Comparison of ENCODE assay signal across 19 cellular contexts in genomic region chr3:86782860-86783259, GRCh38.
DNase-seq lines count a peak whose midpoint lies in the region; FAIRE-seq and TF ChIP-seq lines count a peak whose summit lies in the region.
"Had no signal": no experiment of that assay in that cellular context is flagged by ENCODE, and none has a peak within 500 bp of the region (broad histone marks: within the 10 kb centered on the region; RNA-seq: fewer than 3 reads in every experiment).

No MANE protein-coding gene starts in this region.

- TF ChIP-seq CTCF in nephron (IDR thresholded peaks at IDR 0.05; ENCODE audit: unreplicated experiment in 3 of 3) (no peak), tibial nerve (IDR thresholded peaks at IDR 0.05) (no peak), D721Med (IDR thresholded peaks at IDR 0.05; ENCODE audit: insufficient read depth, missing control alignments) (no peak)

- peak overlapping the region in 2 of 3 experiments; percentile 0 to 16 for H3K27ac Mint-ChIP-seq in nephron
- H3K27ac Mint-ChIP-seq in CD4-positive, alpha-beta memory T cell: no peak overlapping the region
- H3K27ac Mint-ChIP-seq: B cell, GM23338 had no signal

- no peaks in the 10 kb centered on the region for H3K27me3 Mint-ChIP-seq in nephron (ENCODE audit: low read depth)
- no peaks in the 10 kb centered on the region for H3K27me3 Mint-ChIP-seq in CD4-positive, alpha-beta memory T cell
- H3K27me3 Mint-ChIP-seq: B cell; CD8-positive, alpha-beta memory T cell had no signal

- CTCF ChIA-PET in CD4-positive, alpha-beta memory T cell (lab: Charles Lee; ENCODE audit: partially characterized antibody): no interaction called here

- peaks cover 13% of the 10 kb centered on the region for H3K4me1 Mint-ChIP-seq in nephron
- H3K4me1 Mint-ChIP-seq in CD4-positive, alpha-beta memory T cell: no peaks in the 10 kb centered on the region
- H3K4me1 Mint-ChIP-seq: B cell; CD8-positive, alpha-beta memory T cell; GM23338 had no signal

- no peak overlapping the region for H3K4me3 Mint-ChIP-seq in nephron
- no peak overlapping the region for H3K4me3 Mint-ChIP-seq in CD4-positive, alpha-beta memory T cell
- H3K4me3 Mint-ChIP-seq: B cell; CD8-positive, alpha-beta memory T cell; GM23338 had no signal

- no peak for TF ChIP-seq EP300 in tibial nerve (IDR thresholded peaks at IDR 0.05)

- peak; percentile 20 for DNase-seq in NCI-H2171 treated with DMSO at 0.1 percent for 48 hours (lab: John Stamatoyannopoulos, UW)
- no peak for DNase-seq in NCI-H2171 (lab: John Stamatoyannopoulos, UW)
- DNase-seq in SK-N-MC (ENCODE audit: low read depth, low spot score): no peak
- no peak for DNase-seq in tibial nerve (ENCODE audit: low spot score in 2 of 2)
- no peak for DNase-seq in AG20443 (ENCODE audit: low spot score)
- no peak for DNase-seq in CD4-positive, alpha-beta memory T cell
- no peak for DNase-seq in D721Med (ENCODE audit: insufficient read length, low spot score)
- DNase-seq: CD8-positive, alpha-beta memory T cell; COR-L47; HCEC 1CT had no signal

- H3K27me3 ChIP-seq in tibial nerve: no peaks in the 10 kb centered on the region
- H3K27me3 ChIP-seq in CD4-positive, alpha-beta memory T cell (ENCODE audit: insufficient read depth, low read length): no peaks in the 10 kb centered on the region
- H3K27me3 ChIP-seq: BLaER1 treated with 17β-estradiol and CSF1 and Interleukin-3, amounts not matched to agents 10 nM and 100 nM had no signal

- POLR2A ChIA-PET in CD4-positive, alpha-beta memory T cell (lab: Charles Lee; ENCODE audit: partially characterized antibody): no interaction called here

- intact Hi-C loops in CD4-positive, alpha-beta memory T cell (cut with micrococcal nuclease): no loop called here

- FAIRE-seq in D721Med (lab: Jason Lieb, UNC): no peak
- FAIRE-seq: A549, G401.6, GM12892, GM18507 had no signal

- H3K9ac ChIP-seq in SK-N-MC (ENCODE audit: insufficient read length): peak overlapping the region; percentile 61
- H3K9ac ChIP-seq: BLaER1 treated with 17β-estradiol and CSF1 and Interleukin-3, amounts not matched to agents 10 nM and 100 nM had no signal

- no peaks in the 10 kb centered on the region for H3K9me3 Mint-ChIP-seq in nephron
- peaks cover 0 to 2% (median 0%) of the 10 kb centered on the region in 8 donors for H3K9me3 Mint-ChIP-seq in CD4-positive, alpha-beta memory T cell
- H3K9me3 Mint-ChIP-seq: GM23338 had no signal

- no peaks in the 10 kb centered on the region for H3K36me3 Mint-ChIP-seq in nephron (ENCODE audit: low read depth)
- no peaks in the 10 kb centered on the region for H3K36me3 Mint-ChIP-seq in CD4-positive, alpha-beta memory T cell
- H3K36me3 Mint-ChIP-seq: CD8-positive, alpha-beta memory T cell had no signal

- peaks cover 0 to 40% (median 3%) of the 10 kb centered on the region in 4 donors for H3K4me1 ChIP-seq in tibial nerve
- no peaks in the 10 kb centered on the region for H3K4me1 ChIP-seq in CD4-positive, alpha-beta memory T cell (ENCODE audit: insufficient read depth, low read length)
- H3K4me1 ChIP-seq: A549; BLaER1 treated with 17β-estradiol and CSF1 and Interleukin-3, amounts not matched to agents 10 nM and 100 nM had no signal

- 26 to 29% methylated on average over 4 of the region's 4 CpGs for WGBS in tibial nerve, 2 donors

- TF ChIP-seq POLR2A in tibial nerve (IDR thresholded peaks at IDR 0.05): no peak

- H3K4me3 ChIP-seq in SK-N-MC (peak overlapping the region; percentile 60), tibial nerve (no peak overlapping the region)
- H3K4me3 ChIP-seq in CD4-positive, alpha-beta memory T cell (ENCODE audit: low read length in 2 of 2): no peak overlapping the region
- H3K4me3 ChIP-seq: A549; BLaER1 treated with 17β-estradiol and CSF1 and Interleukin-3, amounts not matched to agents 10 nM and 100 nM; GM23338 had no signal

- H3K27ac ChIP-seq in SK-N-MC: peak overlapping the region; percentile 92
- H3K27ac ChIP-seq in tibial nerve: peak overlapping the region in 3 of 4 donors; percentile 15 to 73 (median 73)
- no peak overlapping the region for H3K27ac ChIP-seq in CD4-positive, alpha-beta memory T cell (ENCODE audit: low read depth, low read length)
- H3K27ac ChIP-seq: 22Rv1; A549; BLaER1 treated with 17β-estradiol and CSF1 and Interleukin-3, amounts not matched to agents 10 nM and 100 nM had no signal

- H3K9me3 ChIP-seq in SK-N-MC (ENCODE audit: low read depth, low read length) (no peaks in the 10 kb centered on the region), tibial nerve (no peaks in the 10 kb centered on the region)
- H3K9me3 ChIP-seq in CD4-positive, alpha-beta memory T cell (ENCODE audit: control insufficient read depth in 1 of 2, low read length in 2 of 2): no peaks in the 10 kb centered on the region
- H3K9me3 ChIP-seq: A549; BLaER1 treated with 17β-estradiol and CSF1 and Interleukin-3, amounts not matched to agents 10 nM and 100 nM had no signal

- H3K36me3 ChIP-seq in SK-N-MC (ENCODE audit: insufficient read depth, low read length): no peaks in the 10 kb centered on the region
- no peaks in the 10 kb centered on the region for H3K36me3 ChIP-seq in tibial nerve
- no peaks in the 10 kb centered on the region for H3K36me3 ChIP-seq in CD4-positive, alpha-beta memory T cell (ENCODE audit: insufficient read depth, low read length)
- H3K36me3 ChIP-seq: BLaER1 treated with 17β-estradiol and CSF1 and Interleukin-3, amounts not matched to agents 10 nM and 100 nM had no signal

Comparison
In these comparisons a context has a peak if more than half of its experiments do, and no peak if none do; other contexts are left out.
1. H3K27ac Mint-ChIP-seq: peak in nephron (2 of 3); none in CD4-positive, alpha-beta memory T cell (0 of 7).